In the genomic region with DNA sequence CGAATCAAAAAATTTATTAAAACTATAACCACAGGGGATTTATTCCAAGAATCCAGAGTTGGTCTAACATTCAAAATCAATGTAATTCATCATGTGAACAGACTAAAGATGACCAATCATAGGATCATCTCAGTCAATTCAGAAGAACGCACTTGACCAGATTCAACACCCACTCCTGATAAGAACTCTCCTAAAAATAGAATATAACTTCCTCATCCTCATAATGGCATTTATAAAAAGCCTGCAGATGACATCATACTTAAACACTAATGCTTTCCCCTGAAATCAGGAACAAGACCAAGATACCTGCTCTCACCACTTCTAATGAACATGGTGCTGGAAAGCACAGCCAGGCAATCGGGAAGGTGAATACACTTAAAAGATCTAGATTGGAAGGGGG, we compare ENCODE assay signal across 1 cellular context.
A peak's percentile ranks its signal among the peaks of the same experiment; 100 is the strongest.
TF ChIP-seq lines count a peak whose summit lies in the region.

No MANE protein-coding gene starts in this region.

TF ChIP-seq in HepG2, 621 proteins besides CTCF, POLR2A, EP300 and RAD21:
- TF ChIP-seq, protein P1, sequence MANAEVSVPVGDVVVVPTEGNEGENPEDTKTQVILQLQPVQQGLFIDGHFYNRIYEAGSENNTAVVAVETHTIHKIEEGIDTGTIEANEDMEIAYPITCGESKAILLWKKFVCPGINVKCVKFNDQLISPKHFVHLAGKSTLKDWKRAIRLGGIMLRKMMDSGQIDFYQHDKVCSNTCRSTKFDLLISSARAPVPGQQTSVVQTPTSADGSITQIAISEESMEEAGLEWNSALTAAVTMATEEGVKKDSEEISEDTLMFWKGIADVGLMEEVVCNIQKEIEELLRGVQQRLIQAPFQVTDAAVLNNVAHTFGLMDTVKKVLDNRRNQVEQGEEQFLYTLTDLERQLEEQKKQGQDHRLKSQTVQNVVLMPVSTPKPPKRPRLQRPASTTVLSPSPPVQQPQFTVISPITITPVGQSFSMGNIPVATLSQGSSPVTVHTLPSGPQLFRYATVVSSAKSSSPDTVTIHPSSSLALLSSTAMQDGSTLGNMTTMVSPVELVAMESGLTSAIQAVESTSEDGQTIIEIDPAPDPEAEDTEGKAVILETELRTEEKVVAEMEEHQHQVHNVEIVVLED (CRISPR knock-in tag; IDR thresholded peaks at IDR 0.05; ENCODE audit: borderline replicate concordance), result no peak
- TF ChIP-seq ZNF746 (CRISPR knock-in tag; IDR thresholded peaks at IDR 0.05) (no peak), NFE2L1 (CRISPR knock-in tag; IDR thresholded peaks at IDR 0.05; ENCODE audit: borderline replicate concordance) (no peak), ATF7 (IDR thresholded peaks at IDR 0.05) (peak; percentile 84), ATF7 (CRISPR knock-in tag; IDR thresholded peaks at IDR 0.05) (no peak), SNRNP70 (IDR thresholded peaks at IDR 0.05; ENCODE audit: low read depth, low read length) (no peak)
- TF ChIP-seq, protein P2, sequence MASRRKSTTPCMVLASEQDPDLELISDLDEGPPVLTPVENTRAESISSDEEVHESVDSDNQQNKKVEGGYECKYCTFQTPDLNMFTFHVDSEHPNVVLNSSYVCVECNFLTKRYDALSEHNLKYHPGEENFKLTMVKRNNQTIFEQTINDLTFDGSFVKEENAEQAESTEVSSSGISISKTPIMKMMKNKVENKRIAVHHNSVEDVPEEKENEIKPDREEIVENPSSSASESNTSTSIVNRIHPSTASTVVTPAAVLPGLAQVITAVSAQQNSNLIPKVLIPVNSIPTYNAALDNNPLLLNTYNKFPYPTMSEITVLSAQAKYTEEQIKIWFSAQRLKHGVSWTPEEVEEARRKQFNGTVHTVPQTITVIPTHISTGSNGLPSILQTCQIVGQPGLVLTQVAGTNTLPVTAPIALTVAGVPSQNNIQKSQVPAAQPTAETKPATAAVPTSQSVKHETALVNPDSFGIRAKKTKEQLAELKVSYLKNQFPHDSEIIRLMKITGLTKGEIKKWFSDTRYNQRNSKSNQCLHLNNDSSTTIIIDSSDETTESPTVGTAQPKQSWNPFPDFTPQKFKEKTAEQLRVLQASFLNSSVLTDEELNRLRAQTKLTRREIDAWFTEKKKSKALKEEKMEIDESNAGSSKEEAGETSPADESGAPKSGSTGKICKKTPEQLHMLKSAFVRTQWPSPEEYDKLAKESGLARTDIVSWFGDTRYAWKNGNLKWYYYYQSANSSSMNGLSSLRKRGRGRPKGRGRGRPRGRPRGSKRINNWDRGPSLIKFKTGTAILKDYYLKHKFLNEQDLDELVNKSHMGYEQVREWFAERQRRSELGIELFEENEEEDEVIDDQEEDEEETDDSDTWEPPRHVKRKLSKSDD (CRISPR knock-in tag; IDR thresholded peaks at IDR 0.05; ENCODE audit: low read depth), result no peak
TF ChIP-seq in HepG2: peak in this region for 1.
